Comparison of ENCODE assay signal across 8 cellular contexts in genomic region chr5:53031695-53032096, GRCh38. TPM values are rescaled to one million over a fixed set of nuclear protein-coding genes. Genes with fewer than 3 reads are reported as not detected.
DNase-seq lines count a peak whose midpoint lies in the region; ATAC-seq, FAIRE-seq and TF ChIP-seq lines count a peak whose summit lies in the region.

No MANE protein-coding gene starts in this region.

- H3K36me3 ChIP-seq in heart right ventricle (no peaks in the 10 kb centered on the region), hepatocyte (replicated peaks; ENCODE audit: insufficient read depth, low read depth) (no peaks in the 10 kb centered on the region)

- H3K4me1 ChIP-seq in heart right ventricle = peaks cover 2 to 38% (median 16%) of the 10 kb centered on the region in 9 donors
- H3K4me1 ChIP-seq in hepatocyte (ENCODE audit: insufficient read depth) = peaks cover 18% of the 10 kb centered on the region

- H3K4me1 Mint-ChIP-seq in activated naive CD4-positive, alpha-beta T cell treated with anti-CD3 and anti-CD28 coated beads, Interleukin-2, amount 10 ng/mL, durations not matched to agents 7 days and 5 days = peaks cover 57% of the 10 kb centered on the region

- H3K27me3 ChIP-seq in heart right ventricle = no peaks in the 10 kb centered on the region
- no peaks in the 10 kb centered on the region for H3K27me3 ChIP-seq in hepatocyte

- peaks cover 4% of the 10 kb centered on the region for H3K27me3 Mint-ChIP-seq in activated naive CD4-positive, alpha-beta T cell treated with anti-CD3 and anti-CD28 coated beads, Interleukin-2, amount 10 ng/mL, durations not matched to agents 7 days and 5 days

- H3K4me3 Mint-ChIP-seq in activated naive CD4-positive, alpha-beta T cell treated with anti-CD3 and anti-CD28 coated beads, Interleukin-2, amount 10 ng/mL, durations not matched to agents 7 days and 5 days = peak overlapping the region; percentile 41

- intact Hi-C loops in heart right ventricle (cut with DNase I) = loop anchor here in 1 of 10 donors (10.0 kb wide), 1 partner anchor 47 kb away; the partner anchor contains the start of gene ITGA2
- intact Hi-C loops in Right ventricle myocardium inferior (cut with DNase I) = loop anchor here (10.0 kb wide), 1 partner anchor 47 kb away; the partner anchor contains the start of gene ITGA2

- H3K27ac Mint-ChIP-seq in activated naive CD4-positive, alpha-beta T cell treated with anti-CD3 and anti-CD28 coated beads, Interleukin-2, amount 10 ng/mL, durations not matched to agents 7 days and 5 days = peak overlapping the region; percentile 95

- no peaks in the 10 kb centered on the region for H4K20me1 ChIP-seq in hepatocyte (ENCODE audit: insufficient read depth, poor library complexity, severe bottlenecking)

- TF ChIP-seq CTCF in heart right ventricle (IDR thresholded peaks at IDR 0.05) = no peak
- TF ChIP-seq CTCF in hepatocyte (IDR thresholded peaks at IDR 0.05; ENCODE audit: poor library complexity) = no peak

- DNase-seq in heart right ventricle (no peak), Right ventricle myocardium inferior (ENCODE audit: missing footprints) (no peak), hepatocyte (ENCODE audit: low spot score) (no peak), urothelium cell line (ENCODE audit: low spot score) (peak; percentile 54), NCI-H1048 (lab: John Stamatoyannopoulos, UW) (no peak)
- peak; percentile 71 for DNase-seq in activated naive CD4-positive, alpha-beta T cell treated with anti-CD3 and anti-CD28 coated beads, Interleukin-2, amount 10 ng/mL, durations not matched to agents 7 days and 5 days
- no peak for DNase-seq in activated CD4-positive, CD25-positive, alpha-beta regulatory T cell (lab: John Stamatoyannopoulos, UW)

- no peaks in the 10 kb centered on the region for H3K9me2 ChIP-seq in hepatocyte (replicated peaks; ENCODE audit: insufficient read depth)

- H3K27ac ChIP-seq in heart right ventricle (peak overlapping the region in 3 of 10 donors; percentile 18 to 74 (median 48)), hepatocyte (peak overlapping the region; percentile 74)

- no peak overlapping the region for H2AFZ ChIP-seq in hepatocyte

- H3K79me2 ChIP-seq in hepatocyte = no peaks in the 10 kb centered on the region

- no peaks in the 10 kb centered on the region for H3K9me3 Mint-ChIP-seq in activated naive CD4-positive, alpha-beta T cell treated with anti-CD3 and anti-CD28 coated beads, Interleukin-2, amount 10 ng/mL, durations not matched to agents 7 days and 5 days

- FAIRE-seq in urothelium cell line (lab: Jason Lieb, UNC) = no peak

- CTCF ChIA-PET in activated naive CD4-positive, alpha-beta T cell treated with anti-CD3 and anti-CD28 coated beads, Interleukin-2, amount 10 ng/mL, durations not matched to agents 7 days and 5 days (lab: Charles Lee) = interaction anchor here (0.6 to 3.2 kb wide), 10 partner anchors 10 to 110 kb away, joined by 3 to 16 read pairs (median 5); partner anchors contain the start of gene ITGA2

- H3K9me3 ChIP-seq in heart right ventricle = no peaks in the 10 kb centered on the region
- H3K9me3 ChIP-seq in hepatocyte (ENCODE audit: low read depth) = no peaks in the 10 kb centered on the region

- peaks cover 37% of the 10 kb centered on the region for H3K36me3 Mint-ChIP-seq in activated naive CD4-positive, alpha-beta T cell treated with anti-CD3 and anti-CD28 coated beads, Interleukin-2, amount 10 ng/mL, durations not matched to agents 7 days and 5 days

- 43% methylated on average over 4 of the region's 4 CpGs for WGBS in heart right ventricle, 2 donors
- WGBS in hepatocyte (ENCODE audit: low lambda C conversion rate, missing lambda C conversion rate) = 48% methylated on average over 4 of the region's 4 CpGs

- ATAC-seq in heart right ventricle = peak in 6 of 8 donors; percentile 25 to 83 (median 68)
- ATAC-seq in Right ventricle myocardium inferior = no peak
- ATAC-seq in HG02798 (IDR thresholded peaks at IDR 0.05; ENCODE audit: poor library complexity, unreplicated experiment) = no peak

- H3K4me2 ChIP-seq in hepatocyte = no peak overlapping the region

- no peak overlapping the region for H3K4me3 ChIP-seq in heart right ventricle
- no peak overlapping the region for H3K4me3 ChIP-seq in hepatocyte

RNA-seq across cellular contexts. Expression of gene ITGA2, which starts 42.5 kb away (rescaled TPM):
- total RNA-seq in heart right ventricle (1 to 10 TPM in 4 of 10 donors, under 1 TPM in 6; 0.30 to 9.4 (median 0.92) TPM), Right ventricle myocardium inferior (0.78 TPM), hepatocyte (10.2 and 10.8 TPM in 2 replicates)
- polyA plus RNA-seq in heart right ventricle (1 to 10 TPM in 1 of 2 donors, under 1 TPM in 1; 0.22 to 1.3 TPM), hepatocyte (1.5 and 2.5 TPM in 2 replicates)

Comparison
In these comparisons a context has a peak if more than half of its experiments do, and no peak if none do; other contexts are left out.
1. ATAC-seq: peak in heart right ventricle (6 of 8); none in Right ventricle myocardium inferior (single experiment) and HG02798 (single experiment).
2. DNase-seq: peak in activated naive CD4-positive, alpha-beta T cell treated with anti-CD3 and anti-CD28 coated beads, Interleukin-2, amount 10 ng/mL, durations not matched to agents 7 days and 5 days (single experiment) and urothelium cell line (single experiment); none in heart right ventricle (0 of 2), Right ventricle myocardium inferior (single experiment), hepatocyte (single experiment), NCI-H1048 (single experiment) and activated CD4-positive, CD25-positive, alpha-beta regulatory T cell (0 of 4).